1 cellular context compared by ENCODE assay signal in genomic region chr1:173122958-173123852, GRCh38.
TF ChIP-seq lines count a peak whose summit lies in the region.

No MANE protein-coding gene starts in this region.

TF ChIP-seq in GM12878, 131 proteins besides CTCF, POLR2A, EP300 and RAD21 (continued from another document):
- TF ChIP-seq IRF5 (IDR thresholded peaks at IDR 0.05; ENCODE audit: borderline replicate concordance) (no peak), HDAC2 (IDR thresholded peaks at IDR 0.05) (no peak), USF1 (IDR thresholded peaks at IDR 0.05; ENCODE audit: borderline replicate concordance, extremely low read length, insufficient read depth, low read depth, low read length) (no peak), ZBTB11 (CRISPR knock-in tag; IDR thresholded peaks at IDR 0.05) (no peak), GABPA (IDR thresholded peaks at IDR 0.05; ENCODE audit: low read depth) (no peak)
